ENCODE assay signal across 22 cellular contexts in genomic region chr5:38237681-38238080, GRCh38. TPM values are rescaled to one million over a fixed set of nuclear protein-coding genes. Genes with fewer than 3 reads are reported as not detected.
"Had no signal": no experiment of that assay in that cellular context is flagged by ENCODE, and none has a peak within 500 bp of the region (broad histone marks: within the 10 kb centered on the region; RNA-seq: fewer than 3 reads in every experiment).

No MANE protein-coding gene starts in this region.

- H3K27me3 ChIP-seq: dorsolateral prefrontal cortex, gastroesophageal sphincter, hepatocyte, pancreas, right atrium auricular region, spleen, thyroid gland had no signal

- H3K36me3 ChIP-seq: gastroesophageal sphincter, heart left ventricle, left lung, neutrophil, pancreas, right atrium auricular region, spleen, thyroid gland had no signal

- H3K4me2 ChIP-seq: hepatocyte had no signal

- H3K79me2 ChIP-seq: hepatocyte had no signal

- H3K9me3 ChIP-seq: gastroesophageal sphincter, neutrophil, pancreas, thyroid gland had no signal

- H3K27ac ChIP-seq: dorsolateral prefrontal cortex, gastroesophageal sphincter, heart left ventricle, hepatocyte, left lung, neutrophil, pancreas, right atrium auricular region, spleen, thyroid gland had no signal

- H3K36me3 Mint-ChIP-seq: natural killer cell; stimulated activated naive B cell treated with anti-CD40 and anti-IgM and Interleukin-4, amounts not matched to agents 10 μg/mL and 1 μg/mL and 100 μg/mL, for 72 hours had no signal

- H2AFZ ChIP-seq: hepatocyte had no signal

- H3K4me3 Mint-ChIP-seq: natural killer cell; stimulated activated naive B cell treated with anti-CD40 and anti-IgM and Interleukin-4, amounts not matched to agents 10 μg/mL and 1 μg/mL and 100 μg/mL, for 72 hours; stimulated activated naive CD8-positive, alpha-beta T cell treated with anti-CD3 and anti-CD28 coated beads, Interleukin-15, Interleukin-2, amounts not matched to agents 100 ng/mL and 50 ng/mL, for 24 hours had no signal

- H3K27ac Mint-ChIP-seq: natural killer cell; stimulated activated naive B cell treated with anti-CD40 and anti-IgM and Interleukin-4, amounts not matched to agents 10 μg/mL and 1 μg/mL and 100 μg/mL, for 72 hours; stimulated activated naive CD8-positive, alpha-beta T cell treated with anti-CD3 and anti-CD28 coated beads, Interleukin-15, Interleukin-2, amounts not matched to agents 100 ng/mL and 50 ng/mL, for 24 hours had no signal

- ATAC-seq: gastroesophageal sphincter, heart left ventricle, left cardiac atrium, left lung, natural killer cell, pancreas, sciatic nerve had no signal

- DNase-seq: central memory CD4-positive, alpha-beta T cell; dorsolateral prefrontal cortex; effector CD4-positive, alpha-beta T cell; foreskin fibroblast; heart left ventricle; left cardiac atrium; left lung; natural killer cell; pancreas; spleen; stimulated activated CD4-positive, alpha-beta T cell treated with anti-CD3 and anti-CD28 coated beads, Interleukin-4, amount 100 ng/mL, for 4 hours; stimulated activated naive B cell treated with anti-CD40 and anti-IgM and Interleukin-4, amounts not matched to agents 10 μg/mL and 1 μg/mL and 100 μg/mL, for 72 hours; thyroid gland; trophoblast cell had no signal

- H3K4me1 Mint-ChIP-seq: natural killer cell; stimulated activated naive B cell treated with anti-CD40 and anti-IgM and Interleukin-4, amounts not matched to agents 10 μg/mL and 1 μg/mL and 100 μg/mL, for 72 hours had no signal

- H3K4me3 ChIP-seq: dorsolateral prefrontal cortex, gastroesophageal sphincter, heart left ventricle, hepatocyte, left lung, pancreas, right atrium auricular region, spleen, thyroid gland had no signal

- H3K9me3 Mint-ChIP-seq: stimulated activated naive CD8-positive, alpha-beta T cell treated with anti-CD3 and anti-CD28 coated beads, Interleukin-15, Interleukin-2, amounts not matched to agents 100 ng/mL and 50 ng/mL, for 24 hours had no signal

- H3K4me1 ChIP-seq: gastroesophageal sphincter, heart left ventricle, left lung, pancreas, right atrium auricular region, spleen, thyroid gland had no signal

RNA-seq across cellular contexts. Expression of gene EGFLAM, which starts 20.7 kb away (rescaled TPM):
- total RNA-seq: mononuclear cell, natural killer cell had no signal
- polyA plus RNA-seq: neural cell had no signal
